1 cellular context compared by ENCODE assay signal in the genomic region with DNA sequence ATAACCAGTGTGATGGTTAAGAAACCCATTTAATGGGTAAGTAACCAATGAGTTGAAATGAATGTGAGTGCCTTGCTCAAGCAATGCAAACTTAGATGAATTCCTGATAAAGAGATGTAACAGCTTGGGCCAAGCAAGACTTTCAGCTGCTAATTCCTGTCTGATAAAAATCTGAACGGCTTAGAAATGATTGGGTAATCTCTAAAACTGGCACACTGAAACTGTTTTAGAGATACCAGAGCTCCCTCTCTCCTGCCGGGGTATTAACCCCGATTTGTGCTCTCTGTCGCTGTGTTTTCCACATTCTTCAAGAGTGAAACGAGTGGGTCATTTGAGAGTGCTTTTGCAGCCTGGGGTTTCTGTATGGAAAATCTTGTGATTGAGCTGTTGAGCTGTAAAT.
TF ChIP-seq lines count a peak whose summit lies in the region.

No MANE protein-coding gene starts in this region.

TF ChIP-seq in SK-N-SH, 30 proteins besides CTCF, POLR2A, EP300 and RAD21 (continued from another document):
- TF ChIP-seq, protein P1, sequence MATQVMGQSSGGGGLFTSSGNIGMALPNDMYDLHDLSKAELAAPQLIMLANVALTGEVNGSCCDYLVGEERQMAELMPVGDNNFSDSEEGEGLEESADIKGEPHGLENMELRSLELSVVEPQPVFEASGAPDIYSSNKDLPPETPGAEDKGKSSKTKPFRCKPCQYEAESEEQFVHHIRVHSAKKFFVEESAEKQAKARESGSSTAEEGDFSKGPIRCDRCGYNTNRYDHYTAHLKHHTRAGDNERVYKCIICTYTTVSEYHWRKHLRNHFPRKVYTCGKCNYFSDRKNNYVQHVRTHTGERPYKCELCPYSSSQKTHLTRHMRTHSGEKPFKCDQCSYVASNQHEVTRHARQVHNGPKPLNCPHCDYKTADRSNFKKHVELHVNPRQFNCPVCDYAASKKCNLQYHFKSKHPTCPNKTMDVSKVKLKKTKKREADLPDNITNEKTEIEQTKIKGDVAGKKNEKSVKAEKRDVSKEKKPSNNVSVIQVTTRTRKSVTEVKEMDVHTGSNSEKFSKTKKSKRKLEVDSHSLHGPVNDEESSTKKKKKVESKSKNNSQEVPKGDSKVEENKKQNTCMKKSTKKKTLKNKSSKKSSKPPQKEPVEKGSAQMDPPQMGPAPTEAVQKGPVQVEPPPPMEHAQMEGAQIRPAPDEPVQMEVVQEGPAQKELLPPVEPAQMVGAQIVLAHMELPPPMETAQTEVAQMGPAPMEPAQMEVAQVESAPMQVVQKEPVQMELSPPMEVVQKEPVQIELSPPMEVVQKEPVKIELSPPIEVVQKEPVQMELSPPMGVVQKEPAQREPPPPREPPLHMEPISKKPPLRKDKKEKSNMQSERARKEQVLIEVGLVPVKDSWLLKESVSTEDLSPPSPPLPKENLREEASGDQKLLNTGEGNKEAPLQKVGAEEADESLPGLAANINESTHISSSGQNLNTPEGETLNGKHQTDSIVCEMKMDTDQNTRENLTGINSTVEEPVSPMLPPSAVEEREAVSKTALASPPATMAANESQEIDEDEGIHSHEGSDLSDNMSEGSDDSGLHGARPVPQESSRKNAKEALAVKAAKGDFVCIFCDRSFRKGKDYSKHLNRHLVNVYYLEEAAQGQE (IDR thresholded peaks at IDR 0.05; ENCODE audit: low read depth, low read length), result no peak
- TF ChIP-seq NFIC (IDR thresholded peaks at IDR 0.05; ENCODE audit: borderline replicate concordance) (no peak), FOSL2 (IDR thresholded peaks at IDR 0.05; ENCODE audit: borderline replicate concordance, low read depth) (no peak), FOXJ3 (CRISPR knock-in tag; IDR thresholded peaks at IDR 0.05) (no peak), RCOR1 (IDR thresholded peaks at IDR 0.05; ENCODE audit: low read length) (no peak)
